Comparison of ENCODE assay signal across 14 cellular contexts in genomic region chr4:4166986-4167385, GRCh38. TPM values are rescaled to one million over a fixed set of nuclear protein-coding genes. Genes with fewer than 3 reads are reported as not detected.
DNase-seq lines count a peak whose midpoint lies in the region; ATAC-seq, FAIRE-seq and TF ChIP-seq lines count a peak whose summit lies in the region.
"Not testable (repeated sequence)": the region's sequence is repeated elsewhere in the genome, so short reads cannot be mapped to it uniquely, and the experiment has no call there.
"Had no signal": no experiment of that assay in that cellular context is flagged by ENCODE, and none has a peak within 500 bp of the region (broad histone marks: within the 10 kb centered on the region; RNA-seq: fewer than 3 reads in every experiment).

No MANE protein-coding gene starts in this region.

- H2AFZ ChIP-seq in mammary epithelial cell (ENCODE audit: low read depth, low read length), result not testable (repeated sequence)

- TF ChIP-seq EP300 in stomach (IDR thresholded peaks at IDR 0.05), result not testable (repeated sequence)

- H3K27ac ChIP-seq in mammary epithelial cell (ENCODE audit: insufficient read depth, low read depth, low read length); pancreas; stomach: not testable (repeated sequence)

- H3K27me3 ChIP-seq in Caco-2 (replicated peaks; ENCODE audit: control insufficient read depth, insufficient read depth, low read length); mammary epithelial cell (ENCODE audit: insufficient read depth, low read length); pancreas; stomach: not testable (repeated sequence)

- H3K4me1 Mint-ChIP-seq in Caco-2 (ENCODE audit: low read depth, unreplicated experiment), result not testable (repeated sequence)

- DNase-seq in Caco-2, result peak; percentile 59 to 60
- DNase-seq in LNCaP clone FGC (ENCODE audit: low read depth), result peak; percentile 19
- peak; percentile 29 to 72 for DNase-seq in NCI-H526 (lab: John Stamatoyannopoulos, UW)
- DNase-seq in mammary epithelial cell, result peak; percentile 5
- peak; percentile 0 for DNase-seq in kidney tubule cell (ENCODE audit: low spot score)
- DNase-seq in pancreas, result peak in 4 of 6 donors; percentile 18 to 53 (median 28)
- peak; percentile 64 for DNase-seq in stomach

- BruUV-seq in Caco-2 (replicated peaks; lab: Mats Ljungman, UMichigan); mammary epithelial cell (replicated peaks; lab: Mats Ljungman, UMichigan): not testable (repeated sequence)

- H3K9ac ChIP-seq in mammary epithelial cell (ENCODE audit: insufficient read depth, low read length), result not testable (repeated sequence)

- in situ Hi-C loops in mammary epithelial cell (cut with MboI; ENCODE audit: low sequenced_read_pairs in 2 of 2), result not testable (repeated sequence)

- POLR2A ChIA-PET in Caco-2 (lab: Charles Lee), result not testable (repeated sequence)

- not testable (repeated sequence) for H3K9me3 ChIP-seq in Caco-2; mammary epithelial cell (replicated peaks; ENCODE audit: insufficient read depth, low read length); pancreas; stomach

- WGBS in mammary epithelial cell (ENCODE audit: low coverage, missing lambda C conversion rate), result 5% methylated on average over 12 of the region's 13 CpGs
- 13 to 19% methylated on average over 13 of the region's 13 CpGs for WGBS in pancreas, 2 donors
- WGBS in stomach, 5 donors, result 22 to 56% (median 40%) methylated on average over 12 to 13 of the region's 13 CpGs

- ATAC-seq in pancreas, result not testable (repeated sequence)

- TF ChIP-seq POLR2A in stomach (IDR thresholded peaks at IDR 0.05), result not testable (repeated sequence)

- TF ChIP-seq CTCF in Caco-2 (IDR thresholded peaks at IDR 0.05; ENCODE audit: insufficient read depth in 1 of 2, low read depth in 1 of 2, low read length in 1 of 2, severe bottlenecking in 1 of 2, unreplicated experiment in 1 of 2); LNCaP clone FGC (IDR thresholded peaks at IDR 0.05; ENCODE audit: control insufficient read depth, extremely low read depth, insufficient read depth); mammary epithelial cell (conservative IDR thresholded peaks at IDR 0.05 in 1 of 2, IDR thresholded peaks at IDR 0.05 in 1 of 2; ENCODE audit: extremely low read depth in 1 of 2, insufficient read depth in 1 of 2, low read depth in 1 of 2, low read length in 2 of 2); pancreas (IDR thresholded peaks at IDR 0.05); stomach (IDR thresholded peaks at IDR 0.05): not testable (repeated sequence)

- not testable (repeated sequence) for H3K79me2 ChIP-seq in mammary epithelial cell (ENCODE audit: insufficient read depth, low read length)

- not testable (repeated sequence) for H3K9me3 Mint-ChIP-seq in Caco-2 (ENCODE audit: unreplicated experiment)

- not testable (repeated sequence) for H3K4me2 ChIP-seq in mammary epithelial cell (ENCODE audit: insufficient read depth, low read depth, low read length)

- not testable (repeated sequence) for H3K36me3 Mint-ChIP-seq in Caco-2 (ENCODE audit: insufficient read depth, unreplicated experiment)

- not testable (repeated sequence) for H3K27ac Mint-ChIP-seq in Caco-2 (ENCODE audit: unreplicated experiment)

- H3K4me1 ChIP-seq in Caco-2; mammary epithelial cell (ENCODE audit: insufficient read depth, low read length); pancreas; stomach: not testable (repeated sequence)

- dilution Hi-C loops in mammary epithelial cell (cut with HindIII; ENCODE audit: low sequenced_read_pairs), result not testable (repeated sequence)

- peak overlapping the region; percentile 12 for H3K4me3 Mint-ChIP-seq in Caco-2 (ENCODE audit: unreplicated experiment)

- CTCF ChIA-PET in Caco-2 (lab: Charles Lee); mammary epithelial cell (lab: Charles Lee; ENCODE audit: low non-redundant PET): not testable (repeated sequence)

- H3K27me3 Mint-ChIP-seq in Caco-2 (ENCODE audit: insufficient read depth, unreplicated experiment), result not testable (repeated sequence)

- H3K36me3 ChIP-seq in Caco-2 (ENCODE audit: control insufficient read depth, insufficient read depth, low read length); mammary epithelial cell (ENCODE audit: insufficient read depth, low read length); pancreas; stomach: not testable (repeated sequence)

- H4K20me1 ChIP-seq in mammary epithelial cell (ENCODE audit: insufficient read depth, low read length), result not testable (repeated sequence)

- intact Hi-C loops in Caco-2 (cut with micrococcal nuclease; ENCODE audit: unreplicated experiment); mammary epithelial cell (cut with micrococcal nuclease); pancreas (cut with DNase I); stomach (cut with DNase I; ENCODE audit: low total_unique reads): not testable (repeated sequence)

- FAIRE-seq in pancreas (lab: Jason Lieb, UNC), result not testable (repeated sequence)

- H3K4me3 ChIP-seq in Caco-2 (ENCODE audit: low read depth, low read length); LNCaP clone FGC (ENCODE audit: low read depth, low read length); mammary epithelial cell (replicated peaks in 1 of 3; ENCODE audit: insufficient read depth in 1 of 3, low read depth in 2 of 3, low read length in 3 of 3); pancreas; stomach: not testable (repeated sequence)

RNA-seq across cellular contexts. Expression of gene OTOP1, which starts 59.7 kb away (rescaled TPM):
- total RNA-seq in Caco-2 (2022) (not detected in 2 replicates), mammary epithelial cell (not detected), pancreas (not detected), stomach (not detected)
- polyA plus RNA-seq in mammary epithelial cell (0.03 TPM), pancreas (not detected), stomach (not detected)
- not detected for polyA minus RNA-seq in mammary epithelial cell
- total RNA-seq: CD4-positive, alpha-beta T cell; G401; GM12878; H7; HFFc6 had no signal
- polyA plus RNA-seq: A549, BJ, GM12878 had no signal

Comparison
In these comparisons a context has a peak if more than half of its experiments do, and no peak if none do; other contexts are left out.
1. DNase-seq: peak in every context shown above with its lines; median percentile 64 in stomach; 60 in Caco-2; 50 in NCI-H526; 28 in pancreas; 19 in LNCaP clone FGC; 5 in mammary epithelial cell; 0 in kidney tubule cell.